In genomic region chr15:90388462-90389182, GRCh38 we compare ENCODE assay signal across 1 cellular context.
TF ChIP-seq lines count a peak whose summit lies in the region.

No MANE protein-coding gene starts in this region.

TF ChIP-seq in SK-N-SH, 30 proteins besides CTCF, POLR2A, EP300 and RAD21 (continued from another document):
- TF ChIP-seq PBX3 (IDR thresholded peaks at IDR 0.05) (no peak), EZH2phosphoT487 (IDR thresholded peaks at IDR 0.05; ENCODE audit: borderline replicate concordance, low read depth) (no peak), JUND (IDR thresholded peaks at IDR 0.05) (no peak)
